Comparison of ENCODE assay signal across 33 cellular contexts in genomic region chr1:64758233-64758632, GRCh38.
"Had no signal": no experiment of that assay in that cellular context is flagged by ENCODE, and none has a peak within 500 bp of the region (broad histone marks: within the 10 kb centered on the region; RNA-seq: fewer than 3 reads in every experiment).

No MANE protein-coding gene starts in this region.

- DNase-seq: activated B cell treated with CpG ODN at 0.5 μM for 24 hours; activated CD4-positive, alpha-beta memory T cell treated with anti-CD3 and anti-CD28 coated beads for 36 hours; activated CD4-positive, alpha-beta T cell treated with anti-CD3 and anti-CD28 coated beads for 4 hours; activated CD4-positive, alpha-beta T cell treated with anti-CD3 and anti-CD28 coated beads, Interleukin-2, amount 10 ng/mL, durations not matched to agents 24 days and 14 days; activated CD4-positive, alpha-beta T cell treated with anti-CD3 and anti-CD28 coated beads, Interleukin-2, amount 50 U/mL, for 1 hour; activated CD4-positive, alpha-beta T cell treated with anti-CD3 and anti-CD28 coated beads, Interleukin-2, amount 50 U/mL, for 4 hours; activated CD4-positive, CD25-positive, alpha-beta regulatory T cell treated with anti-CD3 and anti-CD28 coated beads, Interleukin-2, amount 50 U/mL, for 72 hours; activated CD8-positive, alpha-beta memory T cell treated with anti-CD3 and anti-CD28 coated beads, Interleukin-2, amount 50 U/mL, for 4 hours; activated CD8-positive, alpha-beta T cell treated with anti-CD3 and anti-CD28 coated beads for 36 hours; activated effector memory CD4-positive, alpha-beta T cell treated with anti-CD3 and anti-CD28 coated beads, Interleukin-2, amount 50 U/mL, for 16 hours; activated gamma-delta T cell treated with Interleukin-2 at 50 U/mL for 16 hours; activated naive CD4-positive, alpha-beta T cell; activated naive CD4-positive, alpha-beta T cell treated with anti-CD3 and anti-CD28 coated beads for 36 hours; activated naive CD4-positive, alpha-beta T cell treated with anti-CD3 and anti-CD28 coated beads, Interleukin-2, amount 50 U/mL, for 16 hours; activated naive CD8-positive, alpha-beta T cell treated with anti-CD3 and anti-CD28 coated beads for 36 hours; activated T-cell treated with anti-CD3 and anti-CD28 coated beads for 4 hours; activated T-cell treated with anti-CD3 and anti-CD28 coated beads, Interleukin-2, amount 50 U/mL, for 1 hour; activated T-cell treated with anti-CD3 and anti-CD28 coated beads, Interleukin-2, amount 50 U/mL, for 4 hours; activated T-cell treated with anti-CD3 and anti-CD28 coated beads, Interleukin-2, amount 50 U/mL, for 72 hours; adrenal gland; amniotic stem cell; aorta; body of pancreas; brain microvascular endothelial cell; central memory CD4-positive, alpha-beta T cell; T-helper 2 cell; T-helper 9 cell had no signal

- H3K4me3 ChIP-seq: adrenal gland, body of pancreas, breast epithelium had no signal

- H3K36me3 ChIP-seq: adrenal gland, brain microvascular endothelial cell, breast epithelium had no signal

- H3K27ac ChIP-seq: adrenal gland, body of pancreas, brain microvascular endothelial cell, breast epithelium, VCaP had no signal

- FAIRE-seq: astrocyte, TTC549 had no signal

- ATAC-seq: activated CD8-positive, alpha-beta T cell treated with anti-CD3 and anti-CD28 coated beads for 36 hours; activated naive CD4-positive, alpha-beta T cell treated with anti-CD3 and anti-CD28 coated beads, Interleukin-2, amount 50 U/mL, for 72 hours; activated T-cell treated with anti-CD3 and anti-CD28 coated beads, Interleukin-2, amount 50 U/mL, for 4 hours; activated T-cell treated with anti-CD3 and anti-CD28 coated beads, Interleukin-2, amount 50 U/mL, for 72 hours; activated T-helper 17 cell treated with anti-CD3 and anti-CD28 coated beads, Interleukin-2, amount 50 U/mL, for 72 hours; body of pancreas had no signal

- H3K9me3 ChIP-seq: adrenal gland, body of pancreas, breast epithelium had no signal

- H3K27me3 ChIP-seq: adrenal gland, body of pancreas, brain microvascular endothelial cell, breast epithelium had no signal

- H3K4me1 ChIP-seq: adrenal gland, breast epithelium had no signal
